ENCODE assay signal across 13 cellular contexts in the genomic region with DNA sequence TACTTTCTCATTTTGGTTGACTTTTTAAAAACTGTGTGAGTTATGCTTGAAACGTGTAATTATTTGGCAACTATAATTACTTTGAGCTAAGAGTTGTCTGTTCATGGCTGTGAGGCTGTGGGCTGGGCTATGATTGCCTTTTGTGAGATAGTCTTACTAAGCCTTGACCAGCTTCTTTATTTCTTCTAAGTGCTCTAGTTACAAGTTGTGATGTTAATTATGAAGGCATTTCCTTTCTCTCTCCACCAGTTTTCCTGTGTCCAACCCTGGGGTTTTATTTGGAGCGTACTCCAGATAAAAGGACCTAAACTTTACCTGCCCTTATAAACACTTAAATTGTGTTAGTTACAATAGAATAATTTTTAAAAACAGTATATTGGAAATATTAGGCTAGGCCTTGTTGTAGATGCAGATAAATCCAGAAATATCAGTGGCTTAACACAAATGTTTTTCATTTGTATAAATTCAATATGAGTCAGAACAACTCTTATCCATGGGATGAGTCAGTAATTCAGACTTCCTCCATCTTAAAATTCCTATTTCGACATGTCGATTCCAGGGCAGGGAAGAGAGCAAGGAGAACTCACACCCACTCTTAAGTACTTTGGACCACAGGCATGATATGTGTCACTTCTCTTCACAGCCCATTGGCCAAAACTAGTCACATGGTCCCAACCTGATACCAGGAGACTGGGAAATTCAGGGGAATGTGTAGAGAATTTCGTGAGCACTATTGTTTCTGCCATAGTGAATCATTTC. TPM values are rescaled to one million over a fixed set of nuclear protein-coding genes. Genes with fewer than 3 reads are reported as not detected.
DNase-seq lines count a peak whose midpoint lies in the region; ATAC-seq, FAIRE-seq and TF ChIP-seq lines count a peak whose summit lies in the region.
"Had no signal": no experiment of that assay in that cellular context is flagged by ENCODE, and none has a peak within 500 bp of the region (broad histone marks: within the 10 kb centered on the region; RNA-seq: fewer than 3 reads in every experiment).

No MANE protein-coding gene starts in this region.

- intact Hi-C loops in pancreas (cut with DNase I): no loop called here

- no peak overlapping the region for H3K9ac ChIP-seq in trophoblast cell (ENCODE audit: low read length)
- H3K9ac ChIP-seq: parathyroid adenoma had no signal

- H3K9me3 ChIP-seq in trophoblast cell (ENCODE audit: insufficient read depth, low read depth, low read length) (no peaks in the 10 kb centered on the region), pancreas (no peaks in the 10 kb centered on the region)

- no peak overlapping the region for H3K27ac Mint-ChIP-seq in glutamatergic neuron (ENCODE audit: unreplicated experiment)
- H3K27ac Mint-ChIP-seq: T-cell had no signal

- ATAC-seq in esophagus mucosa (peak; percentile 98), GM19395 (IDR thresholded peaks at IDR 0.05; ENCODE audit: unreplicated experiment) (no peak), pancreas (no peak)
- ATAC-seq: left ventricle myocardium superior, T-cell had no signal

- FAIRE-seq in pancreas (lab: Jason Lieb, UNC): no peak
- FAIRE-seq: endometrium had no signal

- POLR2A ChIA-PET in HEK293T (lab: Yijun Ruan, JAX): interaction anchor here (1.0 kb wide), 1 partner anchor 18 kb away, joined by 3 read pairs; no protein-coding TSS in a partner anchor

- no CpG with 5 or more reads among the region's 5 CpGs for WGBS in trophoblast cell (ENCODE audit: extremely low coverage, insufficient coverage, insufficient read length)
- 92 to 97% methylated on average over 5 of the region's 5 CpGs for WGBS in pancreas, 2 donors

- TF ChIP-seq CTCF in glutamatergic neuron (IDR thresholded peaks at IDR 0.05; ENCODE audit: partially characterized antibody, unreplicated experiment): no peak
- TF ChIP-seq CTCF in pancreas (IDR thresholded peaks at IDR 0.05): no peak

- H2AK5ac ChIP-seq in trophoblast cell (ENCODE audit: low read length): no peak overlapping the region

- no peaks in the 10 kb centered on the region for H3K79me1 ChIP-seq in trophoblast cell (ENCODE audit: low read length)

- no peak overlapping the region for H3K23ac ChIP-seq in trophoblast cell (ENCODE audit: low read length)

- H3K27me3 Mint-ChIP-seq in glutamatergic neuron (ENCODE audit: unreplicated experiment): no peaks in the 10 kb centered on the region
- H3K27me3 Mint-ChIP-seq: T-cell had no signal

- CTCF ChIA-PET in HEK293T (lab: Yijun Ruan, JAX): no interaction called here

- H3K36me3 ChIP-seq in trophoblast cell (ENCODE audit: control insufficient read depth in 1 of 2, insufficient read depth in 2 of 2, low read length in 2 of 2): peaks cover 2 to 7% of the 10 kb centered on the region in 2 experiments
- H3K36me3 ChIP-seq in pancreas: peaks cover 0 to 25% (median 14%) of the 10 kb centered on the region in 3 donors

- no peaks in the 10 kb centered on the region for H3K4me1 Mint-ChIP-seq in glutamatergic neuron (ENCODE audit: low read depth, unreplicated experiment)

- no peak overlapping the region for H3K14ac ChIP-seq in trophoblast cell (ENCODE audit: low read length)

- no peaks in the 10 kb centered on the region for H3K9me3 Mint-ChIP-seq in glutamatergic neuron (ENCODE audit: unreplicated experiment)
- H3K9me3 Mint-ChIP-seq: T-cell had no signal

- H4K12ac ChIP-seq in trophoblast cell (ENCODE audit: low read depth, low read length): no peak overlapping the region

- no peak overlapping the region for H2BK5ac ChIP-seq in trophoblast cell (ENCODE audit: low read depth, low read length, poor library complexity)

- no peak overlapping the region for H2BK12ac ChIP-seq in trophoblast cell (ENCODE audit: low read length)

- H2BK120ac ChIP-seq in trophoblast cell (ENCODE audit: insufficient read depth, low read length, poor library complexity): no peak overlapping the region

- H3K4ac ChIP-seq in trophoblast cell (ENCODE audit: low read depth, low read length): no peak overlapping the region

- no peaks in the 10 kb centered on the region for H3K36me3 Mint-ChIP-seq in glutamatergic neuron (ENCODE audit: unreplicated experiment)

- no peaks in the 10 kb centered on the region for H3K79me2 ChIP-seq in trophoblast cell (ENCODE audit: control insufficient read depth, insufficient read depth, low read length, poor library complexity)
- H3K79me2 ChIP-seq: parathyroid adenoma had no signal

- no peak overlapping the region for H3K4me3 Mint-ChIP-seq in glutamatergic neuron (ENCODE audit: unreplicated experiment)
- H3K4me3 Mint-ChIP-seq: T-cell had no signal

- no peak overlapping the region for H3K4me2 ChIP-seq in trophoblast cell (ENCODE audit: low read length)

- H4K91ac ChIP-seq in trophoblast cell (ENCODE audit: low read depth, low read length): no peak overlapping the region

- DNase-seq in GM04504 (ENCODE audit: low read depth) (peak; percentile 77), RPMI7951 (ENCODE audit: low read depth) (peak; percentile 95), trophoblast cell (peak; percentile 69 to 81), glutamatergic neuron (no peak), HEK293T (ENCODE audit: extremely low spot score) (no peak), pancreas (no peak)
- DNase-seq: left ventricle myocardium superior, NCI-H69, T-cell had no signal

- H3K4me1 ChIP-seq in trophoblast cell (ENCODE audit: control insufficient read depth in 1 of 2, insufficient read depth in 2 of 2, low read length in 2 of 2) (no peaks in the 10 kb centered on the region), pancreas (no peaks in the 10 kb centered on the region)
- H3K4me1 ChIP-seq: parathyroid adenoma had no signal

- no peak overlapping the region for H3K4me3 ChIP-seq in trophoblast cell (ENCODE audit: low read depth, low read length)
- no peak overlapping the region for H3K4me3 ChIP-seq in pancreas

- H2AFZ ChIP-seq in trophoblast cell (ENCODE audit: insufficient read depth, low read length, poor library complexity): no peak overlapping the region
- H2AFZ ChIP-seq: parathyroid adenoma had no signal

- H4K8ac ChIP-seq in trophoblast cell (ENCODE audit: low read depth, low read length): no peak overlapping the region

- H3K27me3 ChIP-seq in trophoblast cell (ENCODE audit: insufficient read depth, low read length): no peaks in the 10 kb centered on the region
- H3K27me3 ChIP-seq in pancreas: no peaks in the 10 kb centered on the region

- H3K18ac ChIP-seq in trophoblast cell (ENCODE audit: low read length): no peak overlapping the region

- H3K27ac ChIP-seq in trophoblast cell (ENCODE audit: low read depth, low read length): no peak overlapping the region
- no peak overlapping the region for H3K27ac ChIP-seq in pancreas
- H3K27ac ChIP-seq: parathyroid adenoma had no signal

TF ChIP-seq in HEK293T, 16 proteins besides CTCF, POLR2A, EP300 and RAD21:
- TF ChIP-seq SP1 (IDR thresholded peaks at IDR 0.05): no peak
- no peak for TF ChIP-seq ZNF384 (IDR thresholded peaks at IDR 0.05)
- no peak for TF ChIP-seq TARDBP (IDR thresholded peaks at IDR 0.05)
- no peak for TF ChIP-seq NFRKB (IDR thresholded peaks at IDR 0.05)
- no peak for TF ChIP-seq FOXM1 (IDR thresholded peaks at IDR 0.05; ENCODE audit: borderline replicate concordance)
- TF ChIP-seq BHLHE40 (IDR thresholded peaks at IDR 0.05; ENCODE audit: borderline replicate concordance): no peak
- TF ChIP-seq ELF4 (IDR thresholded peaks at IDR 0.05): no peak
- no peak for TF ChIP-seq L3MBTL2 (conservative IDR thresholded peaks at IDR 0.05)
- TF ChIP-seq HDGF (IDR thresholded peaks at IDR 0.05; ENCODE audit: borderline replicate concordance): no peak
- TF ChIP-seq, protein P1, sequence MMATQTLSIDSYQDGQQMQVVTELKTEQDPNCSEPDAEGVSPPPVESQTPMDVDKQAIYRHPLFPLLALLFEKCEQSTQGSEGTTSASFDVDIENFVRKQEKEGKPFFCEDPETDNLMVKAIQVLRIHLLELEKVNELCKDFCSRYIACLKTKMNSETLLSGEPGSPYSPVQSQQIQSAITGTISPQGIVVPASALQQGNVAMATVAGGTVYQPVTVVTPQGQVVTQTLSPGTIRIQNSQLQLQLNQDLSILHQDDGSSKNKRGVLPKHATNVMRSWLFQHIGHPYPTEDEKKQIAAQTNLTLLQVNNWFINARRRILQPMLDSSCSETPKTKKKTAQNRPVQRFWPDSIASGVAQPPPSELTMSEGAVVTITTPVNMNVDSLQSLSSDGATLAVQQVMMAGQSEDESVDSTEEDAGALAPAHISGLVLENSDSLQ (IDR thresholded peaks at IDR 0.05): no peak

RNA-seq across cellular contexts. Expression of a gene that starts 17.0 kb away (rescaled TPM):
- 15.8 and 16.1 TPM in 2 replicates for total RNA-seq in RPMI7951 (2014; rRNA removed; shearing (Covaris generic))
- total RNA-seq in esophagus mucosa (11.8 TPM), glutamatergic neuron (ENCODE audit: unreplicated experiment) (19.1 TPM), pancreas (10 to 100 TPM in 4 of 6 donors, 1 to 10 TPM in 2; 8.1 to 14.7 (median 10.2) TPM)
- 27.8 and 29.5 TPM in 2 replicates for polyA plus RNA-seq in trophoblast cell (2013)
- 10 to 100 TPM; 13.9 to 16.8 TPM for polyA plus RNA-seq in pancreas

RNA-seq across cellular contexts. Expression of a gene that starts 34.9 kb away (rescaled TPM):
- total RNA-seq in RPMI7951 (2014; rRNA removed; shearing (Covaris generic)): 89.4 and 90.1 TPM in 2 replicates
- total RNA-seq in esophagus mucosa (53.1 TPM), glutamatergic neuron (ENCODE audit: unreplicated experiment) (86.8 TPM), pancreas (10 to 100 TPM; 17.6 to 35.7 (median 21.7) TPM)
- polyA plus RNA-seq in trophoblast cell (2013): 56.8 and 61.3 TPM in 2 replicates
- 10 to 100 TPM; 20.1 to 37.7 TPM for polyA plus RNA-seq in pancreas

RNA-seq across cellular contexts. Expression of a gene that starts 44.5 kb away (rescaled TPM):
- 19.8 and 22.8 TPM in 2 replicates for total RNA-seq in RPMI7951 (2014; rRNA removed; shearing (Covaris generic))
- total RNA-seq in esophagus mucosa: 9.1 TPM
- 14.0 and 14.4 TPM in 2 replicates for polyA plus RNA-seq in trophoblast cell (2013)
- 39.9 TPM for total RNA-seq in glutamatergic neuron (ENCODE audit: unreplicated experiment)
- 10 to 100 TPM; 13.3 to 19.8 (median 14.7) TPM for total RNA-seq in pancreas
- polyA plus RNA-seq in pancreas: 1 to 10 TPM; 4.6 to 5.7 TPM

Comparison
In these comparisons a context has a peak if more than half of its experiments do, and no peak if none do; other contexts are left out.
1. DNase-seq: peak in GM04504 (single experiment), RPMI7951 (single experiment) and trophoblast cell (2 of 2); none in glutamatergic neuron (single experiment), HEK293T (single experiment) and pancreas (0 of 6).